Comparison of ENCODE assay signal across 8 cellular contexts in the genomic region with DNA sequence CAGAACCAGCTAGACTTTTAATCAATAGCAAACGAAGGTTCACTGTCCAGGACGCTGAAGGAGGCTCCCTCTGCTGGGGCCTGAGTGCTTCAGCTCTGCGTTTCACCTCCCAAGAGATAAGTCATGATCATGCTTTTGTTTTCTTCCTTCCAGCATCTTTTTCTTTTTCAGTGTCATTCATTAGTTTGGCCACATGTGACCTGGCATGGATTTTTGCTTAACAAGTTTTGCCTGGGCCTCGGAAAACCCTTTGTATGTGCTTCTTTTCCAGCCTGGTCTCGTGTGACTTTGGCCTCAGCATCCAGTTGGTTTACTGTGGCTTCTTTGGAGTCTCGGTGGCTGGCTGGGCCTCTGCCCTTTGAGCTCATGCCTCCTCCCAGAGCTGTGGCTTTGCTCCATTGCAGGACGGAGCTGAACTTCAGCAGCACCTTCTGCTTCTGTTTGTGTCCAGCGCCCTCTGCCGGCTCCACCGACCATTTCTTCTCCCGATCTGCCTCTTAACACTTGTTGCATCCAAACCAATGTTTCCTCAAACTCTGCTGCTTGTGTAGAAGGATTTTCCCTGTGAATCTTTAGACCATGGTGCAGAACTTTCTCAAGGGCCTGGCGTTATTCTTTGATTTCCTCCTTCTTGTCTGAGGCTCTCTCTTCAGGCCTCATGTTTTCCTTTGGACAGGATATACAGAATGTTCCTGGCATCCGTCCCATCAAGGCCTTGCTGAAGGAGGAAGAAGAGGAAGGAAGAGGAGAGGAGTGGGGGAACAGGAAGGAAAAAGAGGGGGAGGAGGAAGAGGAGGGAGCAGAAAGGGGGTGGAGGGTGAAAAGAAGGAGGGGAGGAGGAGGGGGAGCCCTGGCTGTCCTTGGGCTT. TPM values are rescaled to one million over a fixed set of nuclear protein-coding genes. Genes with fewer than 3 reads are reported as not detected.
A peak's percentile ranks its signal among the peaks of the same experiment; 100 is the strongest.
DNase-seq lines count a peak whose midpoint lies in the region; ATAC-seq and TF ChIP-seq lines count a peak whose summit lies in the region.

No MANE protein-coding gene starts in this region.

- H4K20me1 ChIP-seq in Karpas-422 (ENCODE audit: insufficient read depth, low read depth, low read length), result no peaks in the 10 kb centered on the region
- H4K20me1 ChIP-seq in osteoblast (ENCODE audit: insufficient read depth, low read length), result no peaks in the 10 kb centered on the region

- peaks cover 14% of the 10 kb centered on the region for H3K36me3 ChIP-seq in Karpas-422 (ENCODE audit: insufficient read depth, low read length)
- no peaks in the 10 kb centered on the region for H3K36me3 ChIP-seq in SJCRH30
- H3K36me3 ChIP-seq in osteoblast (ENCODE audit: insufficient read depth, low read length), result peaks cover 12% of the 10 kb centered on the region
- H3K36me3 ChIP-seq in thyroid gland, result peaks cover 9 to 12% of the 10 kb centered on the region in 2 donors

- H3K79me2 ChIP-seq in Karpas-422 (ENCODE audit: low read length) (no peaks in the 10 kb centered on the region), osteoblast (ENCODE audit: insufficient read depth, low read length) (no peaks in the 10 kb centered on the region)

- no peak overlapping the region for H3K9ac ChIP-seq in Karpas-422 (ENCODE audit: low read length)

- intact Hi-C loops in thyroid gland (cut with DNase I), result loop anchor here (5.0 kb wide), 1 partner anchor 406 kb away; the partner anchor contains the start of gene RAMP1

- H3K9me2 ChIP-seq in Karpas-422 (replicated peaks; ENCODE audit: insufficient read depth, low read length), result no peaks in the 10 kb centered on the region

- TF ChIP-seq CTCF in osteoblast (IDR thresholded peaks at IDR 0.05; ENCODE audit: extremely low read depth, low read depth, low read length) (peak; percentile 86), thyroid gland (IDR thresholded peaks at IDR 0.05) (peak; percentile 33 to 92 (median 77))

- H2AFZ ChIP-seq in Karpas-422 (ENCODE audit: low read length) (no peak overlapping the region), osteoblast (ENCODE audit: low read length) (peak overlapping the region; percentile 42)

- H3K4me2 ChIP-seq in Karpas-422 (ENCODE audit: low read depth, low read length, poor library complexity, severe bottlenecking) (no peak overlapping the region), osteoblast (ENCODE audit: insufficient read depth, low read length) (peak overlapping the region; percentile 19)

- ATAC-seq in HG02840 (IDR thresholded peaks at IDR 0.05; ENCODE audit: low FRiP score, unreplicated experiment), result no peak

- TF ChIP-seq POLR2A in thyroid gland (IDR thresholded peaks at IDR 0.05), result no peak

- H3K4me3 ChIP-seq in Karpas-422 (ENCODE audit: low read length) (no peak overlapping the region), SJCRH30 (no peak overlapping the region), osteoblast (ENCODE audit: insufficient read depth, low read length) (no peak overlapping the region), thyroid gland (replicated peaks in 1 of 3) (no peak overlapping the region)

- H3K27me3 ChIP-seq in Karpas-422 (ENCODE audit: low read length) (no peaks in the 10 kb centered on the region), SJCRH30 (no peaks in the 10 kb centered on the region), osteoblast (ENCODE audit: insufficient read depth, low read length) (no peaks in the 10 kb centered on the region), thyroid gland (no peaks in the 10 kb centered on the region)

- WGBS in thyroid gland, 2 donors, result 25 to 27% methylated on average over 13 of the region's 13 CpGs

- H3K4me1 ChIP-seq in Karpas-422 (ENCODE audit: low read length) (no peaks in the 10 kb centered on the region), SJCRH30 (peaks cover 9% of the 10 kb centered on the region), osteoblast (ENCODE audit: insufficient read depth, low read length) (peaks cover 2% of the 10 kb centered on the region), thyroid gland (peaks cover 25 to 49% of the 10 kb centered on the region in 2 donors)

- H3K27ac ChIP-seq in Karpas-422 (ENCODE audit: low read length) (no peak overlapping the region), SJCRH30 (no peak overlapping the region), osteoblast (ENCODE audit: low read depth, low read length) (peak overlapping the region; percentile 38), thyroid gland (peak overlapping the region in 2 of 3 donors; percentile 52 to 76)

- DNase-seq in EH (ENCODE audit: low read depth) (peak; percentile 93), Karpas-422 (peak; percentile 78), SJCRH30 (peak; percentile 89 to 94), foreskin melanocyte (peak; percentile 93), osteoblast (ENCODE audit: insufficient read length, low spot score, missing footprints) (peak; percentile 99), thyroid gland (peak; percentile 93 to 95)
- peak in 3 of 4 experiments; percentile 36 to 67 (median 54) for DNase-seq in activated naive CD4-positive, alpha-beta T cell (lab: John Stamatoyannopoulos, UW)

- H3K9me3 ChIP-seq in Karpas-422 (ENCODE audit: low read length) (no peaks in the 10 kb centered on the region), SJCRH30 (replicated peaks) (no peaks in the 10 kb centered on the region), osteoblast (ENCODE audit: low read depth, low read length) (no peaks in the 10 kb centered on the region), thyroid gland (no peaks in the 10 kb centered on the region)

RNA-seq across cellular contexts. Expression of gene HES6, which starts 23.6 kb away (rescaled TPM):
- 3.3 and 25.8 TPM in 2 replicates for total RNA-seq in Karpas-422 (2014; rRNA removed; shearing (Covaris generic); ENCODE audit: low replicate concordance)
- total RNA-seq in SJCRH30 (2014; rRNA removed; shearing (Covaris generic)), result 44.9 and 46.1 TPM in 2 replicates
- total RNA-seq in osteoblast, result 1.8 and 4.0 TPM in 2 replicates
- total RNA-seq in thyroid gland, result 1 to 10 TPM; 2.9 to 9.0 (median 6.8) TPM

RNA-seq across cellular contexts. Expression of gene PER2, which starts 25.0 kb away (rescaled TPM):
- 19.0 and 23.3 TPM in 2 replicates for total RNA-seq in Karpas-422 (2014; rRNA removed; shearing (Covaris generic); ENCODE audit: low replicate concordance)
- total RNA-seq in SJCRH30 (2014; rRNA removed; shearing (Covaris generic)), result 5.3 and 5.9 TPM in 2 replicates
- total RNA-seq in osteoblast (7.4 and 9.4 TPM in 2 replicates), thyroid gland (10 to 100 TPM in 2 of 4 donors, 1 to 10 TPM in 2; 6.5 to 17.6 (median 9.6) TPM)

RNA-seq across cellular contexts. Expression of gene TRAF3IP1, which starts 56.9 kb away (rescaled TPM):
- total RNA-seq in Karpas-422 (2014; rRNA removed; shearing (Covaris generic); ENCODE audit: low replicate concordance), result 16.0 and 18.4 TPM in 2 replicates
- 10.6 and 11.3 TPM in 2 replicates for total RNA-seq in SJCRH30 (2014; rRNA removed; shearing (Covaris generic))
- total RNA-seq in osteoblast (7.6 and 8.5 TPM in 2 replicates), thyroid gland (10 to 100 TPM; 19.5 to 24.7 (median 22.2) TPM)

RNA-seq across cellular contexts. Expression of gene ILKAP, which starts 59.9 kb away (rescaled TPM):
- total RNA-seq in Karpas-422 (2014; rRNA removed; shearing (Covaris generic); ENCODE audit: low replicate concordance), result 36.8 and 50.7 TPM in 2 replicates
- 59.8 and 71.1 TPM in 2 replicates for total RNA-seq in SJCRH30 (2014; rRNA removed; shearing (Covaris generic))
- total RNA-seq in osteoblast (24.2 and 24.5 TPM in 2 replicates), thyroid gland (10 to 100 TPM; 33.4 to 52.0 (median 41.0) TPM)

Comparison
In these comparisons a context has a peak if more than half of its experiments do, and no peak if none do; other contexts are left out.
1. H3K27ac ChIP-seq: peak in osteoblast (single experiment) and thyroid gland (2 of 3); none in Karpas-422 (single experiment) and SJCRH30 (single experiment).
2. Peak in every context shown above with its lines, with median percentiles within 50 percentile points of each other: DNase-seq.